ENCODE assay signal across 21 cellular contexts in the genomic region with DNA sequence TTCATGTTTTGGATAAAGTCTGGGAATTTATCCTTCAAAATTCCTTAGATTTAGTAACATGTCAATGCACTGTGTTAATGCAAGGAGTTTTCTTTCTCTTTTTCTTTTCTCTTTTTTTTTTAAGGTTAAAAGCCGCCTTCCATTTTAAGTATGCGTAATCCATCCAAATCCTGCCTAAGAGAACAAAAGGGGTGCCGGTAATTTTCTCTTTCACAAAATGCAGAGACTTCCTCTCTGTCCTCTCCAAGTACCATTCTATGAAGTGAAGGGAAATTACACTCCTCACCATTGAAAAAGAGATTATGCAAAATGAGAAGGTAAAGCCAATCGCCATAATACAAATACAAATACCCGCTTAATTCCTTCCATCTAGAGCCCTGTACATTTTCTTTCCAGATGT.
DNase-seq lines count a peak whose midpoint lies in the region; ATAC-seq, FAIRE-seq and TF ChIP-seq lines count a peak whose summit lies in the region.
"Had no signal": no experiment of that assay in that cellular context is flagged by ENCODE, and none has a peak within 500 bp of the region (broad histone marks: within the 10 kb centered on the region; RNA-seq: fewer than 3 reads in every experiment).

No MANE protein-coding gene starts in this region.

- H3K27ac Mint-ChIP-seq in T-helper 17 cell, result no peak overlapping the region
- H3K27ac Mint-ChIP-seq: CD4-positive, alpha-beta T cell had no signal

- H4K91ac ChIP-seq in neuronal stem cell (ENCODE audit: low read depth, low read length, poor library complexity), result no peak overlapping the region

- TF ChIP-seq POLR2A in endothelial cell of umbilical vein (IDR thresholded peaks at IDR 0.05; ENCODE audit: low read depth, low read length), result no peak

- intact Hi-C loops in endothelial cell of umbilical vein (cut with micrococcal nuclease), result loop anchor here (5.0 kb wide), 1 partner anchor 1650 kb away; no protein-coding TSS in a partner anchor

- TF ChIP-seq EP300 in SK-N-SH (IDR thresholded peaks at IDR 0.05; ENCODE audit: borderline replicate concordance in 1 of 2, low read depth in 1 of 2, low read length in 1 of 2), result no peak

- 0 out of 2 replicates have a peak overlapping the region, but pooled peaks have one; percentile 6 for H3K4me2 ChIP-seq in SK-N-SH
- peak overlapping the region; percentile 52 for H3K4me2 ChIP-seq in endothelial cell of umbilical vein (ENCODE audit: insufficient read depth, low read length)
- H3K4me2 ChIP-seq in neuronal stem cell (ENCODE audit: insufficient read depth, low read length, poor library complexity, severe bottlenecking), result no peak overlapping the region

- H3K4ac ChIP-seq in neuronal stem cell (ENCODE audit: low read length), result no peak overlapping the region

- POLR2A ChIA-PET in SK-N-SH (lab: Yijun Ruan, JAX), result no interaction called here
- POLR2A ChIA-PET in endothelial cell of umbilical vein (lab: Charles Lee), result interaction anchor here (0.5 to 1.1 kb wide), 2 partner anchors 13 to 259 kb away, joined by 3 to 5 read pairs; no protein-coding TSS in a partner anchor

- no peak overlapping the region for H3K14ac ChIP-seq in neuronal stem cell (ENCODE audit: low read length)

- dilution Hi-C loops in endothelial cell of umbilical vein (cut with MboI; ENCODE audit: extremely low pct_ligation_motif_present, low sequenced_read_pairs), result no loop called here

- H3K27ac ChIP-seq in SK-N-SH (ENCODE audit: low read depth in 2 of 2, low read length in 1 of 2), result peak overlapping the region; percentile 54 to 86; a peak in 2 of 4 replicates
- H3K27ac ChIP-seq in endothelial cell of umbilical vein (ENCODE audit: insufficient read depth, low read depth, low read length), result no peak overlapping the region
- H3K27ac ChIP-seq in neuronal stem cell (replicated peaks; ENCODE audit: low read length), result no peak overlapping the region
- H3K27ac ChIP-seq: Peyer's patch had no signal

- no peaks in the 10 kb centered on the region for H3K79me1 ChIP-seq in neuronal stem cell (ENCODE audit: low read depth, low read length)

- no peaks in the 10 kb centered on the region for H3K36me3 Mint-ChIP-seq in T-helper 17 cell (ENCODE audit: low read depth)

- no peak overlapping the region for H2BK120ac ChIP-seq in neuronal stem cell (ENCODE audit: low read depth, low read length)

- H4K20me1 ChIP-seq in SK-N-SH (ENCODE audit: insufficient read depth), result no peaks in the 10 kb centered on the region
- H4K20me1 ChIP-seq in endothelial cell of umbilical vein (replicated peaks; ENCODE audit: control insufficient read depth, extremely low read depth, insufficient read depth, low read length), result no peaks in the 10 kb centered on the region

- H3K4me3 Mint-ChIP-seq in T-helper 17 cell, result no peak overlapping the region
- H3K4me3 Mint-ChIP-seq: CD4-positive, alpha-beta T cell had no signal

- no peak overlapping the region for H3K9ac ChIP-seq in SK-N-SH
- no peak overlapping the region for H3K9ac ChIP-seq in endothelial cell of umbilical vein (replicated peaks; ENCODE audit: extremely low read depth, insufficient read depth, low read length)
- H3K9ac ChIP-seq in neuronal stem cell (ENCODE audit: low read depth, low read length, poor library complexity), result no peak overlapping the region

- TF ChIP-seq CTCF in SK-N-SH (IDR thresholded peaks at IDR 0.05) (no peak), endothelial cell of umbilical vein (IDR thresholded peaks at IDR 0.05; ENCODE audit: extremely low read depth in 1 of 2, insufficient read depth in 1 of 2, low read depth in 1 of 2, low read length in 2 of 2) (no peak)

- H2BK12ac ChIP-seq in neuronal stem cell (ENCODE audit: low read length), result no peak overlapping the region

- H3K27me3 Mint-ChIP-seq in T-helper 17 cell, result no peaks in the 10 kb centered on the region
- H3K27me3 Mint-ChIP-seq: CD4-positive, alpha-beta T cell had no signal

- H3K36me3 ChIP-seq in SK-N-SH (replicated peaks in 1 of 2; ENCODE audit: control insufficient read depth in 1 of 2, insufficient read depth in 2 of 2, low read length in 1 of 2), result no peaks in the 10 kb centered on the region
- H3K36me3 ChIP-seq in endothelial cell of umbilical vein (ENCODE audit: control insufficient read depth in 2 of 2, extremely low read depth in 1 of 2, insufficient read depth in 2 of 2, low read length in 2 of 2), result no peaks in the 10 kb centered on the region
- no peaks in the 10 kb centered on the region for H3K36me3 ChIP-seq in neuronal stem cell (replicated peaks in 1 of 2; ENCODE audit: control insufficient read depth in 2 of 2, insufficient read depth in 2 of 2, low read length in 2 of 2)
- H3K36me3 ChIP-seq: Peyer's patch had no signal

- H3K9me2 ChIP-seq in SK-N-SH, result no peaks in the 10 kb centered on the region

- H3K23ac ChIP-seq in neuronal stem cell (ENCODE audit: low read depth, low read length, poor library complexity), result no peak overlapping the region

- no peak overlapping the region for H2AK5ac ChIP-seq in neuronal stem cell (ENCODE audit: low read depth, low read length)

- CTCF ChIA-PET in SK-N-SH (lab: Yijun Ruan, JAX), result no interaction called here
- CTCF ChIA-PET in endothelial cell of umbilical vein (lab: Charles Lee), result interaction anchor here (0.9 to 1.5 kb wide), 3 partner anchors 8 to 119 kb away, joined by 3 to 6 read pairs (median 3); no protein-coding TSS in a partner anchor

- H3K4me1 Mint-ChIP-seq in T-helper 17 cell, result no peaks in the 10 kb centered on the region

- no peak overlapping the region for H4K8ac ChIP-seq in neuronal stem cell (ENCODE audit: low read depth, low read length)

- H2BK5ac ChIP-seq in neuronal stem cell (ENCODE audit: low read length), result no peak overlapping the region

- H3F3A ChIP-seq in SK-N-SH (replicated peaks; ENCODE audit: insufficient read depth), result no peaks in the 10 kb centered on the region

- H2BK15ac ChIP-seq in neuronal stem cell (ENCODE audit: low read length), result no peak overlapping the region

- BruUV-seq in endothelial cell of umbilical vein (replicated peaks; lab: Mats Ljungman, UMichigan), result no TSS peak

- no peak for DNase-seq in SK-N-SH
- no peak for DNase-seq in endothelial cell of umbilical vein (ENCODE audit: low read depth, low spot score)
- DNase-seq in neuronal stem cell (ENCODE audit: low spot score), result no peak
- DNase-seq in T-helper 17 cell, result no peak
- no peak for DNase-seq in DMS114 treated with DMSO at 0.1 percent for 48 hours (lab: John Stamatoyannopoulos, UW; ENCODE audit: unreplicated experiment)
- no peak for DNase-seq in SHP77 (lab: John Stamatoyannopoulos, UW)
- DNase-seq: 8988T; CD4-positive, alpha-beta T cell; GF-D8; GOT3; KG1; NCI-H1694; NCI-H2081 treated with DMSO at 0.1 percent for 48 hours; NCI-H510A; NCI-H748 treated with DMSO at 0.1 percent for 48 hours; NK-92 treated with Interleukin-12 subunit alpha and Interleukin-12 subunit beta, amount 100 ng/mL, for 24 hours; Peyer's patch had no signal

- TF ChIP-seq RAD21 in SK-N-SH (IDR thresholded peaks at IDR 0.05; ENCODE audit: low read length), result no peak

- no peaks in the 10 kb centered on the region for H3K9me1 ChIP-seq in endothelial cell of umbilical vein (replicated peaks; ENCODE audit: control insufficient read depth, extremely low read depth, insufficient read depth, low read length)

- H3K9me3 ChIP-seq in SK-N-SH (no peaks in the 10 kb centered on the region), endothelial cell of umbilical vein (replicated peaks; ENCODE audit: control insufficient read depth, insufficient read depth, low read length) (no peaks in the 10 kb centered on the region), neuronal stem cell (replicated peaks in 1 of 2; ENCODE audit: control insufficient read depth in 2 of 2, insufficient read depth in 1 of 2, low read depth in 1 of 2, low read length in 2 of 2) (no peaks in the 10 kb centered on the region), T-helper 17 cell (ENCODE audit: control insufficient read depth, low read length, poor library complexity, severe bottlenecking) (no peaks in the 10 kb centered on the region)
- H3K9me3 ChIP-seq: Peyer's patch had no signal

- H3K4me3 ChIP-seq in SK-N-SH (ENCODE audit: low read depth in 2 of 2, low read length in 1 of 2) (no peak overlapping the region), endothelial cell of umbilical vein (replicated peaks in 1 of 3; ENCODE audit: insufficient read depth in 1 of 3, low read depth in 1 of 3, low read length in 3 of 3) (no peak overlapping the region), neuronal stem cell (ENCODE audit: low read length in 2 of 2) (no peak overlapping the region)
- H3K4me3 ChIP-seq: Peyer's patch had no signal

- H3K18ac ChIP-seq in neuronal stem cell (ENCODE audit: low read length), result no peak overlapping the region

- 93% methylated on average over 5 of the region's 5 CpGs for WGBS in SK-N-SH (ENCODE audit: low lambda C conversion rate)
- no CpG with 5 or more reads among the region's 5 CpGs for WGBS in neuronal stem cell (ENCODE audit: extremely low coverage in 2 of 2, insufficient read length in 2 of 2, insufficient replicate concordance in 1 of 2), 2 donors

- H3K27me3 ChIP-seq in SK-N-SH (ENCODE audit: insufficient read depth) (no peaks in the 10 kb centered on the region), endothelial cell of umbilical vein (ENCODE audit: control insufficient read depth in 2 of 2, insufficient read depth in 2 of 2, low read length in 2 of 2) (no peaks in the 10 kb centered on the region), neuronal stem cell (ENCODE audit: control insufficient read depth in 3 of 3, insufficient read depth in 3 of 3, low read depth in 1 of 3, low read length in 3 of 3) (no peaks in the 10 kb centered on the region)
- H3K27me3 ChIP-seq: Peyer's patch had no signal

- H2AFZ ChIP-seq in SK-N-SH (ENCODE audit: low read depth) (peak overlapping the region; percentile 76; the same call in 1 of the 2 replicates), endothelial cell of umbilical vein (ENCODE audit: low read depth, low read length) (peak overlapping the region; percentile 24), neuronal stem cell (ENCODE audit: low read length) (peak overlapping the region; percentile 69)

- no peak for FAIRE-seq in endothelial cell of umbilical vein (lab: Jason Lieb, UNC)
- FAIRE-seq: HepG2 had no signal

- ATAC-seq in SK-N-SH treated with all-trans-retinoic acid at 6 μM for 48 hours (no peak), T-helper 17 cell (no peak), HG02610 (IDR thresholded peaks at IDR 0.05; ENCODE audit: unreplicated experiment) (no peak)
- ATAC-seq: HepG2, Right ventricle myocardium inferior had no signal

- H3K4me1 ChIP-seq in SK-N-SH (ENCODE audit: control insufficient read depth in 1 of 2, insufficient read depth in 2 of 2, low read depth in 1 of 2, low read length in 1 of 2) (peaks cover 0 to 15% of the 10 kb centered on the region in 2 experiments; a peak in 2 of 4 replicates), endothelial cell of umbilical vein (ENCODE audit: control insufficient read depth, extremely low read depth, insufficient read depth, low read length) (peaks cover 6% of the 10 kb centered on the region), neuronal stem cell (ENCODE audit: control insufficient read depth in 2 of 2, insufficient read depth in 1 of 2, low read depth in 1 of 2, low read length in 2 of 2) (peaks cover 1 to 8% of the 10 kb centered on the region in 2 donors)
- H3K4me1 ChIP-seq: Peyer's patch had no signal

- no peaks in the 10 kb centered on the region for H3K79me2 ChIP-seq in SK-N-SH (ENCODE audit: insufficient read depth)
- H3K79me2 ChIP-seq in endothelial cell of umbilical vein (ENCODE audit: control insufficient read depth, insufficient read depth, low read length), result no peaks in the 10 kb centered on the region

Comparison
In these comparisons a context has a peak if more than half of its experiments do, and no peak if none do; other contexts are left out.
1. H2AFZ ChIP-seq: peak in every context shown above with its lines; median percentile 76 in SK-N-SH; 69 in neuronal stem cell; 24 in endothelial cell of umbilical vein.
2. H3K27ac ChIP-seq: peak in SK-N-SH (2 of 2); none in endothelial cell of umbilical vein (single experiment) and neuronal stem cell (single experiment).